Comparison of ENCODE assay signal across 1 cellular context in genomic region chr9:116417464-116417863, GRCh38.
TF ChIP-seq lines count a peak whose summit lies in the region.

No MANE protein-coding gene starts in this region.

TF ChIP-seq in K562, 482 proteins besides CTCF, POLR2A, EP300 and RAD21 (continued from another document and continues in another):
- no peak for TF ChIP-seq ELK1 (CRISPR knock-in tag; IDR thresholded peaks at IDR 0.05)
- TF ChIP-seq TFAM (CRISPR knock-in tag; conservative IDR thresholded peaks at IDR 0.05): no peak
- no peak for TF ChIP-seq HNRNPH1 (optimal IDR thresholded peaks at IDR 0.05; ENCODE audit: low read depth, low read length)
- TF ChIP-seq ZNF57 (CRISPR knock-in tag; IDR thresholded peaks at IDR 0.05): no peak
- TF ChIP-seq MAX (CRISPR knock-in tag; IDR thresholded peaks at IDR 0.05): no peak
- TF ChIP-seq, protein P1, sequence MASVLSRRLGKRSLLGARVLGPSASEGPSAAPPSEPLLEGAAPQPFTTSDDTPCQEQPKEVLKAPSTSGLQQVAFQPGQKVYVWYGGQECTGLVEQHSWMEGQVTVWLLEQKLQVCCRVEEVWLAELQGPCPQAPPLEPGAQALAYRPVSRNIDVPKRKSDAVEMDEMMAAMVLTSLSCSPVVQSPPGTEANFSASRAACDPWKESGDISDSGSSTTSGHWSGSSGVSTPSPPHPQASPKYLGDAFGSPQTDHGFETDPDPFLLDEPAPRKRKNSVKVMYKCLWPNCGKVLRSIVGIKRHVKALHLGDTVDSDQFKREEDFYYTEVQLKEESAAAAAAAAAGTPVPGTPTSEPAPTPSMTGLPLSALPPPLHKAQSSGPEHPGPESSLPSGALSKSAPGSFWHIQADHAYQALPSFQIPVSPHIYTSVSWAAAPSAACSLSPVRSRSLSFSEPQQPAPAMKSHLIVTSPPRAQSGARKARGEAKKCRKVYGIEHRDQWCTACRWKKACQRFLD (CRISPR knock-in tag; IDR thresholded peaks at IDR 0.05): peak; percentile 60
- no peak for TF ChIP-seq ZNF311 (CRISPR knock-in tag; IDR thresholded peaks at IDR 0.05)
- no peak for TF ChIP-seq ARNT (IDR thresholded peaks at IDR 0.05)
- TF ChIP-seq, protein P2, sequence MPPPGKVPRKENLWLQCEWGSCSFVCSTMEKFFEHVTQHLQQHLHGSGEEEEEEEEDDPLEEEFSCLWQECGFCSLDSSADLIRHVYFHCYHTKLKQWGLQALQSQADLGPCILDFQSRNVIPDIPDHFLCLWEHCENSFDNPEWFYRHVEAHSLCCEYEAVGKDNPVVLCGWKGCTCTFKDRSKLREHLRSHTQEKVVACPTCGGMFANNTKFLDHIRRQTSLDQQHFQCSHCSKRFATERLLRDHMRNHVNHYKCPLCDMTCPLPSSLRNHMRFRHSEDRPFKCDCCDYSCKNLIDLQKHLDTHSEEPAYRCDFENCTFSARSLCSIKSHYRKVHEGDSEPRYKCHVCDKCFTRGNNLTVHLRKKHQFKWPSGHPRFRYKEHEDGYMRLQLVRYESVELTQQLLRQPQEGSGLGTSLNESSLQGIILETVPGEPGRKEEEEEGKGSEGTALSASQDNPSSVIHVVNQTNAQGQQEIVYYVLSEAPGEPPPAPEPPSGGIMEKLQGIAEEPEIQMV (tag; conservative IDR thresholded peaks at IDR 0.05; ENCODE audit: low read depth): no peak
- TF ChIP-seq TOE1 (IDR thresholded peaks at IDR 0.05; ENCODE audit: borderline replicate concordance): no peak
- TF ChIP-seq TOE1 (CRISPR knock-in tag; IDR thresholded peaks at IDR 0.05; ENCODE audit: borderline replicate concordance, low read depth): no peak
- no peak for TF ChIP-seq ZSCAN32 (CRISPR knock-in tag; IDR thresholded peaks at IDR 0.05)
- no peak for TF ChIP-seq TEAD1 (CRISPR knock-in tag; IDR thresholded peaks at IDR 0.05)
- no peak for TF ChIP-seq VEZF1 (CRISPR knock-in tag; IDR thresholded peaks at IDR 0.05)
- no peak for TF ChIP-seq ZNF444 (CRISPR knock-in tag; IDR thresholded peaks at IDR 0.05)
- TF ChIP-seq ZKSCAN8 (CRISPR knock-in tag; IDR thresholded peaks at IDR 0.05): peak; percentile 73; the same call in 1 of the 2 replicates
- TF ChIP-seq MBD2 (IDR thresholded peaks at IDR 0.05; ENCODE audit: borderline replicate concordance, low read depth): no peak
- no peak for TF ChIP-seq MTF1 (CRISPR knock-in tag; IDR thresholded peaks at IDR 0.05; ENCODE audit: borderline replicate concordance)
- no peak for TF ChIP-seq HLTF (IDR thresholded peaks at IDR 0.05)
- TF ChIP-seq, protein P3, sequence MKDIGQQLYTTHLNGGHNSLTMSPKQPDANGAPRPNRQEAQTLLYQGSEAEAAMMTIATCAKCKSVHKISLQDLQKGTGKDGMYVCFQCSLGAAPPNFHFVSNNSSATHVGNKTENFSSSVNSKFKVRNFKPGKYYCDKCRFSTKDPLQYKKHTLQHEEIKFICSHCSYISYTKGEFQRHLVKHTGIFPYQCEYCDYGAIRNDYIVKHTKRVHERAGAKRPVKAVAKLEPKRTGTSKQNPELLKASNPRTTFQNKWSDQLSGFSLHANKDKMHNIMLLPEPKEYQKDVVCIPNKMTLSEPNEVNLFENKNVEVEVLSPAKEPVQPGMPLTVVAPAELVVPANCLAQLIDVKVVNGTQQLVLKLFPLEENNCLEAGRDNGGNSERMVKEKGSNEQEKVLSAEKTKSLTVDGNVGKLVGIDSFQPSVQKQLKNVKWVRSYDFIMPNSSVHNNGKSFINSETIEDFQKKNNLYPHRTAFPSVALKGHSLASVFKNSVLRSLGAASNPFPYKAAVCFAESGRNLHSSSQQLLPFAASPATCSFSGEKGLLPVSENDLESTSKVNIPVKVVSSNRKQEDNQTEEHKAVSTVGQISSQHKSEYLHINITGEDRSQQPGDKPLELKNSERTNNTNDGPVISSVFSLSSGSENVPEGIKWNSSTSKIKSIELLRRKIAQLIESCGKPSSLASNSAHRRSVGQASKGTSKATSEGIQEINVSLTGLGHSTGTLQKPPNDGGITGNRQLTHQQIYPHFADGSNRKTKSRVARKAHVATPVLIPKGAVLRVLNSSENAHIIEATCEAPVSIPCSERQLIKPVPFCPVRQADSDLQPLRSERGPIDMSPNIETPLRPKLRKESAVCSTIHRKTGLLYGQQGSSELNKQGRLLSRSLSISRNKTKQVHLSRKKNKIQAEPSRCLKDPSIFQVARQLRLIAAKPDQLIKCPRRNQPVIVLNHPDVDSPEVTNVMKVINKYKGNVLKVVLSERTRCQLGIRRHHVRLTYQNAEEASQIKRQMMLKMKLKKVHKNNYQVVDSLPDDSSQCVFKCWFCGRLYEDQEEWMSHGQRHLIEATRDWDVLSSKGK (CRISPR knock-in tag; IDR thresholded peaks at IDR 0.05): no peak
- TF ChIP-seq MNT (conservative IDR thresholded peaks at IDR 0.05): no peak
- no peak for TF ChIP-seq NFATC3 (IDR thresholded peaks at IDR 0.05)
- TF ChIP-seq MEIS2 (IDR thresholded peaks at IDR 0.05; ENCODE audit: partially characterized antibody): peak; percentile 9
- TF ChIP-seq, protein P4, sequence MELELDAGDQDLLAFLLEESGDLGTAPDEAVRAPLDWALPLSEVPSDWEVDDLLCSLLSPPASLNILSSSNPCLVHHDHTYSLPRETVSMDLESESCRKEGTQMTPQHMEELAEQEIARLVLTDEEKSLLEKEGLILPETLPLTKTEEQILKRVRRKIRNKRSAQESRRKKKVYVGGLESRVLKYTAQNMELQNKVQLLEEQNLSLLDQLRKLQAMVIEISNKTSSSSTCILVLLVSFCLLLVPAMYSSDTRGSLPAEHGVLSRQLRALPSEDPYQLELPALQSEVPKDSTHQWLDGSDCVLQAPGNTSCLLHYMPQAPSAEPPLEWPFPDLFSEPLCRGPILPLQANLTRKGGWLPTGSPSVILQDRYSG (tag; conservative IDR thresholded peaks at IDR 0.05; ENCODE audit: low read depth): no peak
- TF ChIP-seq RNF2 (IDR thresholded peaks at IDR 0.05): no peak
- TF ChIP-seq THAP12 (CRISPR knock-in tag; IDR thresholded peaks at IDR 0.05): no peak
- no peak for TF ChIP-seq CEBPB (tag; IDR thresholded peaks at IDR 0.05)
- TF ChIP-seq TCF3 (CRISPR knock-in tag; IDR thresholded peaks at IDR 0.05): no peak
- no peak for TF ChIP-seq NR2C2 (CRISPR knock-in tag; IDR thresholded peaks at IDR 0.05)
- TF ChIP-seq NR2C2 (tag; IDR thresholded peaks at IDR 0.05): no peak
- TF ChIP-seq PURB (CRISPR knock-in tag; IDR thresholded peaks at IDR 0.05; ENCODE audit: low read depth): no peak
- no peak for TF ChIP-seq MAZ (CRISPR knock-in tag; conservative IDR thresholded peaks at IDR 0.05 in 1 of 2, IDR thresholded peaks at IDR 0.05 in 1 of 2)
- no peak for TF ChIP-seq CTBP1 (IDR thresholded peaks at IDR 0.05; ENCODE audit: borderline replicate concordance)
- TF ChIP-seq ZBED1 (IDR thresholded peaks at IDR 0.05): no peak
- TF ChIP-seq, protein P5, sequence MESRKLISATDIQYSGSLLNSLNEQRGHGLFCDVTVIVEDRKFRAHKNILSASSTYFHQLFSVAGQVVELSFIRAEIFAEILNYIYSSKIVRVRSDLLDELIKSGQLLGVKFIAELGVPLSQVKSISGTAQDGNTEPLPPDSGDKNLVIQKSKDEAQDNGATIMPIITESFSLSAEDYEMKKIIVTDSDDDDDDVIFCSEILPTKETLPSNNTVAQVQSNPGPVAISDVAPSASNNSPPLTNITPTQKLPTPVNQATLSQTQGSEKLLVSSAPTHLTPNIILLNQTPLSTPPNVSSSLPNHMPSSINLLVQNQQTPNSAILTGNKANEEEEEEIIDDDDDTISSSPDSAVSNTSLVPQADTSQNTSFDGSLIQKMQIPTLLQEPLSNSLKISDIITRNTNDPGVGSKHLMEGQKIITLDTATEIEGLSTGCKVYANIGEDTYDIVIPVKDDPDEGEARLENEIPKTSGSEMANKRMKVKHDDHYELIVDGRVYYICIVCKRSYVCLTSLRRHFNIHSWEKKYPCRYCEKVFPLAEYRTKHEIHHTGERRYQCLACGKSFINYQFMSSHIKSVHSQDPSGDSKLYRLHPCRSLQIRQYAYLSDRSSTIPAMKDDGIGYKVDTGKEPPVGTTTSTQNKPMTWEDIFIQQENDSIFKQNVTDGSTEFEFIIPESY (CRISPR knock-in tag; IDR thresholded peaks at IDR 0.05): no peak
- no peak for TF ChIP-seq ZKSCAN1 (IDR thresholded peaks at IDR 0.05; ENCODE audit: low read depth, low read length)
- TF ChIP-seq ATF3 (IDR thresholded peaks at IDR 0.05): peak; percentile 80
- TF ChIP-seq ATF3 (CRISPR knock-in tag; conservative IDR thresholded peaks at IDR 0.05): no peak
- TF ChIP-seq NR3C1 (CRISPR knock-in tag; IDR thresholded peaks at IDR 0.05): no peak
- TF ChIP-seq SMARCA4 (IDR thresholded peaks at IDR 0.05): peak; percentile 20; the same call in 1 of the 2 replicates
- TF ChIP-seq, protein P6, sequence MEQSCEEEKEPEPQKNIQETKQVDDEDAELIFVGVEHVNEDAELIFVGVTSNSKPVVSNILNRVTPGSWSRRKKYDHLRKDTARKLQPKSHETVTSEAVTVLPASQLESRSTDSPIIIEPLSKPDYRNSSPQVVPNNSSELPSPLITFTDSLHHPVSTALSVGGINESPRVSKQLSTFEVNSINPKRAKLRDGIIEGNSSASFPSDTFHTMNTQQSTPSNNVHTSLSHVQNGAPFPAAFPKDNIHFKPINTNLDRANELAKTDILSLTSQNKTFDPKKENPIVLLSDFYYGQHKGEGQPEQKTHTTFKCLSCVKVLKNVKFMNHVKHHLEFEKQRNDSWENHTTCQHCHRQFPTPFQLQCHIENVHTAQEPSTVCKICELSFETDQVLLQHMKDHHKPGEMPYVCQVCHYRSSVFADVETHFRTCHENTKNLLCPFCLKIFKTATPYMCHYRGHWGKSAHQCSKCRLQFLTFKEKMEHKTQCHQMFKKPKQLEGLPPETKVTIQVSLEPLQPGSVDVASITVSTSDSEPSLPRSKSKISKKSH (CRISPR knock-in tag; IDR thresholded peaks at IDR 0.05): no peak
- TF ChIP-seq BMI1 (IDR thresholded peaks at IDR 0.05; ENCODE audit: low read length): no peak
- no peak for TF ChIP-seq GATAD2B (IDR thresholded peaks at IDR 0.05; ENCODE audit: borderline replicate concordance)
- peak; percentile 88 for TF ChIP-seq FOSL1 (tag; conservative IDR thresholded peaks at IDR 0.05)
- TF ChIP-seq ZNF79 (CRISPR knock-in tag; IDR thresholded peaks at IDR 0.05; ENCODE audit: low read depth): no peak
